8 cellular contexts compared by ENCODE assay signal in genomic region chr1:87826639-87827345, GRCh38.
DNase-seq lines count a peak whose midpoint lies in the region; ATAC-seq and TF ChIP-seq lines count a peak whose summit lies in the region.

No MANE protein-coding gene starts in this region.

- H3K36me3 Mint-ChIP-seq in glutamatergic neuron (ENCODE audit: unreplicated experiment), result no peaks in the 10 kb centered on the region

- no peaks in the 10 kb centered on the region for H3K4me1 Mint-ChIP-seq in glutamatergic neuron (ENCODE audit: low read depth, unreplicated experiment)

- H3K4me3 ChIP-seq in tibial artery, result peak overlapping the region in 1 of 2 donors; percentile 25
- H3K4me3 ChIP-seq in WERI-Rb-1 (ENCODE audit: low read depth, low read length), result no peak overlapping the region

- in situ Hi-C loops in SK-MEL-5 (cut with HindIII; ENCODE audit: low pct_unique_long_range_greater_than_20kb, low sequenced_read_pairs), result no loop called here

- TF ChIP-seq CTCF in tibial artery (IDR thresholded peaks at IDR 0.05) (no peak), WERI-Rb-1 (IDR thresholded peaks at IDR 0.05; ENCODE audit: low read depth, low read length) (no peak), glutamatergic neuron (IDR thresholded peaks at IDR 0.05; ENCODE audit: partially characterized antibody, unreplicated experiment) (no peak)

- no peaks in the 10 kb centered on the region for H3K9me3 ChIP-seq in tibial artery
- no peaks in the 10 kb centered on the region for H3K9me3 ChIP-seq in WERI-Rb-1 (ENCODE audit: severe bottlenecking)

- H3K4me1 ChIP-seq in tibial artery, result peaks cover 0 to 11% (median 3%) of the 10 kb centered on the region in 4 donors

- ATAC-seq in Right ventricle myocardium inferior (peak; percentile 90), HG03108 (IDR thresholded peaks at IDR 0.05; ENCODE audit: unreplicated experiment) (peak; percentile 79), left ventricle myocardium superior (peak; percentile 96)

- peak; percentile 59 for DNase-seq in Right ventricle myocardium inferior (ENCODE audit: missing footprints)
- DNase-seq in cardiac septum (ENCODE audit: low spot score), result no peak
- peak; percentile 71 for DNase-seq in SK-MEL-5 (ENCODE audit: low read depth, low spot score)
- DNase-seq in left ventricle myocardium superior, result peak; percentile 40
- DNase-seq in tibial artery, result peak; percentile 39 to 70
- no peak for DNase-seq in WERI-Rb-1
- DNase-seq in glutamatergic neuron, result no peak

- no peaks in the 10 kb centered on the region for H3K9me3 Mint-ChIP-seq in glutamatergic neuron (ENCODE audit: unreplicated experiment)

- H3K27ac ChIP-seq in tibial artery (no peak overlapping the region), WERI-Rb-1 (no peak overlapping the region)

- H3K27me3 Mint-ChIP-seq in glutamatergic neuron (ENCODE audit: unreplicated experiment), result no peaks in the 10 kb centered on the region

- H3K36me3 ChIP-seq in tibial artery, result no peaks in the 10 kb centered on the region
- H3K36me3 ChIP-seq in WERI-Rb-1, result no peaks in the 10 kb centered on the region

- H3K4me3 Mint-ChIP-seq in glutamatergic neuron (ENCODE audit: unreplicated experiment), result no peak overlapping the region

- H3K27ac Mint-ChIP-seq in glutamatergic neuron (ENCODE audit: unreplicated experiment), result no peak overlapping the region

- intact Hi-C loops in Right ventricle myocardium inferior (cut with DNase I) (no loop called here), cardiac septum (cut with DNase I) (no loop called here), left ventricle myocardium superior (cut with micrococcal nuclease) (no loop called here), tibial artery (cut with DNase I; ENCODE audit: low total_unique reads) (no loop called here)

- no peaks in the 10 kb centered on the region for H3K27me3 ChIP-seq in tibial artery
- H3K27me3 ChIP-seq in WERI-Rb-1 (ENCODE audit: insufficient read depth, low read depth, severe bottlenecking), result no peaks in the 10 kb centered on the region

Comparison
In these comparisons a context has a peak if more than half of its experiments do, and no peak if none do; other contexts are left out.
1. DNase-seq: peak in Right ventricle myocardium inferior (single experiment), SK-MEL-5 (single experiment), left ventricle myocardium superior (single experiment) and tibial artery (2 of 2); none in cardiac septum (single experiment), WERI-Rb-1 (single experiment) and glutamatergic neuron (single experiment).
2. Peak in every context shown above with its lines, with median percentiles within 50 percentile points of each other: ATAC-seq.